In the genomic region with DNA sequence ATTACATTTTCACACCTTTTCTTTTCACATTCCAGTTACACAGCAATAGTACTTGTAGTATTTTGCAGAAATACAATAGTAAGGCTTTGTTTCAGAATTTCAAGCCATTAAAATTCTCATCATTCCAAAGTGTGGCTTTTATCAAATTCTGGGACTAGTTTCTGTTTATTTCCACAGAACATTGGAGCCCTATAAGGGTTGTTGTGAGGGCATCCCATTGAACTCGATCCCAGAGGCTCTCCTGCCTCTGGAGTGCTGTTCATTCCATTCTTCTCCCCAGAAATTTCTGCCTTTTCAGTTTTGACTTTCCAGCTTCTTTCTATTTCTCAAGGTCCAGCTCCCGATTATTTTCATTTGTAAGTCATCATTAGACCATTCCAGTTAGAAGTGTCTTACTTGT, we compare ENCODE assay signal across 25 cellular contexts.
DNase-seq lines count a peak whose midpoint lies in the region; ATAC-seq and TF ChIP-seq lines count a peak whose summit lies in the region.
"Had no signal": no experiment of that assay in that cellular context is flagged by ENCODE, and none has a peak within 500 bp of the region (broad histone marks: within the 10 kb centered on the region; RNA-seq: fewer than 3 reads in every experiment).

No MANE protein-coding gene starts in this region.

- no peak overlapping the region for H3K4me3 ChIP-seq in fibroblast of the aortic adventitia (ENCODE audit: low read depth, low read length)
- H3K4me3 ChIP-seq in GM23248 = no peak overlapping the region
- H3K4me3 ChIP-seq: A549, BLaER1, GM12878, PC-9 had no signal

- no peaks in the 10 kb centered on the region for H3K36me3 ChIP-seq in GM23248 (ENCODE audit: low read depth)
- H3K36me3 ChIP-seq: BLaER1 had no signal

- no peak overlapping the region for H3K4me2 ChIP-seq in GM23248 (ENCODE audit: unreplicated experiment)
- H3K4me2 ChIP-seq: A549, BLaER1, KMS-11, PC-9 had no signal

- H3K27ac ChIP-seq in GM23248 = no peak overlapping the region
- H3K27ac ChIP-seq: A549, BLaER1, KMS-11, PC-9 had no signal

- no peak overlapping the region for H2AFZ ChIP-seq in GM23248
- H2AFZ ChIP-seq: PC-9 had no signal

- H3K79me2 ChIP-seq in GM23248 (ENCODE audit: insufficient read depth) = no peaks in the 10 kb centered on the region

- in situ Hi-C loops in GM23248 (cut with MboI) = no loop called here

- no peaks in the 10 kb centered on the region for H4K20me1 ChIP-seq in GM23248 (ENCODE audit: insufficient read depth)
- H4K20me1 ChIP-seq: BLaER1 had no signal

- H3K9me3 ChIP-seq in GM23248 (ENCODE audit: low read depth) = no peaks in the 10 kb centered on the region
- H3K9me3 ChIP-seq: A549, BLaER1 had no signal

- no peaks in the 10 kb centered on the region for H3K27me3 ChIP-seq in GM23248 (replicated peaks; ENCODE audit: insufficient read depth)
- H3K27me3 ChIP-seq: BLaER1 had no signal

- intact Hi-C loops in sciatic nerve (cut with DNase I) = no loop called here

- H3K9ac ChIP-seq in GM23248 = no peak overlapping the region
- H3K9ac ChIP-seq: BLaER1, KMS-11 had no signal

- WGBS in GM23248 (ENCODE audit: low coverage in 1 of 2, low lambda C conversion rate in 2 of 2, missing lambda C conversion rate in 2 of 2), 2 experiments = 0 to 4% methylated on average over 2 of the region's 2 CpGs

- DNase-seq in AG20443 (ENCODE audit: low spot score) = peak; percentile 25
- DNase-seq in astrocyte of the hippocampus (ENCODE audit: low read depth, low spot score) = peak; percentile 48
- peak; percentile 49 for DNase-seq in fibroblast of the aortic adventitia (ENCODE audit: low read depth)
- no peak for DNase-seq in sciatic nerve (ENCODE audit: low spot score)
- DNase-seq in NCI-H2081 treated with DMSO at 0.1 percent for 48 hours (lab: John Stamatoyannopoulos, UW) = no peak
- no peak for DNase-seq in GM23248
- DNase-seq in NCI-H2196 (lab: John Stamatoyannopoulos, UW; ENCODE audit: unreplicated experiment) = no peak
- DNase-seq: CD4-positive, alpha-beta T cell; COR-L47; DMS79; IMR-90; NCI-H1092 treated with DMSO at 0.1 percent for 48 hours; NCI-H1436 treated with DMSO at 0.1 percent for 48 hours; NCI-H1930; NCI-H226; NCI-H510A treated with DMSO at 0.1 percent for 48 hours; NCI-H748 treated with DMSO at 0.1 percent for 48 hours; PC-9; RPMI8226; SIG-M5 had no signal

- no peaks in the 10 kb centered on the region for H3K4me1 ChIP-seq in GM23248 (ENCODE audit: insufficient read depth)
- H3K4me1 ChIP-seq: A549, BLaER1 had no signal

- H3F3A ChIP-seq in GM23248 (ENCODE audit: insufficient read depth) = no peaks in the 10 kb centered on the region

- no peaks in the 10 kb centered on the region for H3K9me2 ChIP-seq in GM23248 (ENCODE audit: insufficient read depth)

- no peak for TF ChIP-seq CTCF in fibroblast of the aortic adventitia (IDR thresholded peaks at IDR 0.05; ENCODE audit: insufficient read depth, low read length)

- ATAC-seq in sciatic nerve = peak; percentile 66
- ATAC-seq: A549, GM12878, HCT116 had no signal

Comparison
In these comparisons a context has a peak if more than half of its experiments do, and no peak if none do; other contexts are left out.
1. DNase-seq: peak in AG20443 (single experiment), astrocyte of the hippocampus (single experiment) and fibroblast of the aortic adventitia (single experiment); none in sciatic nerve (single experiment), NCI-H2081 treated with DMSO at 0.1 percent for 48 hours (single experiment), GM23248 (single experiment) and NCI-H2196 (single experiment).